Comparison of ENCODE assay signal across 30 cellular contexts in genomic region chr16:50688083-50688482, GRCh38. TPM values are rescaled to one million over a fixed set of nuclear protein-coding genes. Genes with fewer than 3 reads are reported as not detected.
"Had no signal": no experiment of that assay in that cellular context is flagged by ENCODE, and none has a peak within 500 bp of the region (broad histone marks: within the 10 kb centered on the region; RNA-seq: fewer than 3 reads in every experiment).

No MANE protein-coding gene starts in this region.

- H3K36me3 ChIP-seq: adrenal gland, heart right ventricle, left ventricle myocardium inferior, right atrium auricular region, tibial nerve had no signal

- H3K9me3 ChIP-seq: adrenal gland, body of pancreas, heart right ventricle, left ventricle myocardium inferior, right atrium auricular region, tibial nerve had no signal

- H3K4me2 ChIP-seq: smooth muscle cell had no signal

- DNase-seq: activated CD4-positive, alpha-beta T cell treated with anti-CD3 and anti-CD28 coated beads for 36 hours; activated CD4-positive, CD25-positive, alpha-beta regulatory T cell; activated CD8-positive, alpha-beta memory T cell treated with anti-CD3 and anti-CD28 coated beads for 24 hours; activated effector memory CD4-positive, alpha-beta T cell treated with Interleukin-2 at 50 U/mL for 16 hours; activated naive CD4-positive, alpha-beta T cell treated with Interleukin-2 at 50 U/mL for 16 hours; activated naive CD8-positive, alpha-beta T cell treated with anti-CD3 and anti-CD28 coated beads for 36 hours; body of pancreas; cerebellar nuclear complex; effector memory CD8-positive, alpha-beta T cell; foreskin fibroblast; heart right ventricle; left ventricle myocardium inferior; naive B cell; occipital lobe; stimulated activated CD4-positive, alpha-beta T cell treated with anti-CD3 and anti-CD28 coated beads, Interleukin-15, amount 100 ng/mL, for 24 hours; stimulated activated CD4-positive, alpha-beta T cell treated with anti-CD3 and anti-CD28 coated beads, Interleukin-2, amount 100 ng/mL, for 24 hours; stimulated activated naive CD4-positive, alpha-beta T cell treated with Interleukin-2 at 50 U/mL for 16 hours; T-helper 1 cell had no signal

- H3K4me1 ChIP-seq: adrenal gland, body of pancreas had no signal

- H3K4me3 ChIP-seq: adrenal gland, body of pancreas, coronary artery, heart right ventricle, left ventricle myocardium inferior, right atrium auricular region, smooth muscle cell, tibial nerve had no signal

- H3K27me3 ChIP-seq: adrenal gland, body of pancreas, heart right ventricle, right atrium auricular region, tibial nerve had no signal

- ATAC-seq: activated CD4-positive, alpha-beta T cell treated with anti-CD3 and anti-CD28 coated beads for 36 hours; body of pancreas; effector memory CD8-positive, alpha-beta T cell; esophagus mucosa had no signal

- H3K27ac ChIP-seq: adrenal gland, body of pancreas, coronary artery, heart right ventricle, left ventricle myocardium inferior, right atrium auricular region, tibial nerve had no signal

RNA-seq across cellular contexts. Expression of gene NOD2, which starts 5.3 kb away (rescaled TPM):
- polyA plus RNA-seq: neural cell, smooth muscle cell had no signal

RNA-seq across cellular contexts. Expression of gene SNX20, which starts 7.0 kb away (rescaled TPM):
- total RNA-seq: endothelial cell of umbilical vein, glomerular endothelial cell, mesothelial cell of epicardium, pulmonary artery endothelial cell, smooth muscle cell, temporal lobe had no signal
- polyA plus RNA-seq: endothelial cell of umbilical vein, neural cell, smooth muscle cell had no signal
